Comparison of ENCODE assay signal across 25 cellular contexts in the genomic region with DNA sequence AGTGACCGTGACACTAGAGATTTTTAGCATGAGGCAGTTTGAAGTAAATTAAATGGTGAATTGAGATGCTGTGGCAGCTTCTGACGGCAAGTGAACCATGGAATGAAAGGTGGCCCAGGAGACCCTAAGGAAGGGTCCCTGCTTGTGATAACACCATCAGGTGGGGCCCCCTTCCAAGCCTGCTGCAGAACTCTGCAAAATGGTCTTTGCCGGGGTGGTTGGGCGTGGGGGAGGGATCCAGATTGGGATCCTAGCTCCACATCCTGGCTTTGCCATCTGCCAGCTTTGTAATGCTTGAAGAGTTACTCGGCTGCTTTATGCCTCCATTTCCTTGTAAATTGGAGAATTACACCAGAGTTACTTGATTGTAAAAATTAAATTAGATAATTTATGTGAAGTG.
"Had no signal": no experiment of that assay in that cellular context is flagged by ENCODE, and none has a peak within 500 bp of the region (broad histone marks: within the 10 kb centered on the region; RNA-seq: fewer than 3 reads in every experiment).

No MANE protein-coding gene starts in this region.

- H3K9me3 ChIP-seq: neutrophil, psoas muscle, right lobe of liver, uterus had no signal

- H3K4me1 ChIP-seq: left lung, lower lobe of right lung, parathyroid adenoma, psoas muscle, right lobe of liver, tibial nerve, uterus had no signal

- H3K27ac ChIP-seq: left lung, lower lobe of right lung, neutrophil, parathyroid adenoma, psoas muscle, right lobe of liver, tibial nerve, uterus had no signal

- H3K36me3 ChIP-seq: left lung, lower lobe of right lung, neutrophil, right lobe of liver, tibial nerve, uterus had no signal

- H3K4me2 ChIP-seq: smooth muscle cell had no signal

- ATAC-seq: left colon; left lung; lower lobe of right lung; naive thymus-derived CD8-positive, alpha-beta T cell; psoas muscle; right lobe of liver; stimulated activated memory B cell treated with anti-CD40 and anti-IgM and Interleukin-4, amounts not matched to agents 10 μg/mL and 1 μg/mL and 100 μg/mL, for 72 hours; stimulated activated naive CD8-positive, alpha-beta T cell treated with anti-CD3 and anti-CD28 coated beads, Interleukin-15, amount 100 ng/mL, for 72 hours had no signal

- H3K4me3 ChIP-seq: left lung, lower lobe of right lung, psoas muscle, right lobe of liver, smooth muscle cell, tibial nerve, uterus had no signal

- DNase-seq: hypothalamus; immature natural killer cell; kidney; left colon; left lung; lower lobe of right lung; mammary epithelial cell; mesenchymal stem cell; naive thymus-derived CD8-positive, alpha-beta T cell; occipital lobe; psoas muscle; right lobe of liver; stimulated activated CD4-positive, alpha-beta T cell treated with anti-CD3 and anti-CD28 coated beads, Interleukin-1b, Interleukin-23, amount 100 ng/mL, for 48 hours; stimulated activated CD4-positive, alpha-beta T cell treated with anti-CD3 and anti-CD28 coated beads, Interleukin-2, amount 100 ng/mL, for 48 hours; stimulated activated CD4-positive, alpha-beta T cell treated with anti-CD3 and anti-CD28 coated beads, Interleukin-4, amount 100 ng/mL, for 4 hours; stimulated activated CD8-positive, alpha-beta memory T cell treated with anti-CD3 and anti-CD28 coated beads, Interleukin-4, amount 100 ng/mL, for 48 hours; stimulated activated naive CD4-positive, alpha-beta T cell treated with Interleukin-2 at 50 U/mL for 16 hours; stimulated activated naive CD8-positive, alpha-beta T cell treated with anti-CD3 and anti-CD28 coated beads, Interleukin-15, amount 100 ng/mL, for 72 hours; substantia nigra; uterus had no signal

- H3K27me3 ChIP-seq: left lung, right lobe of liver had no signal

- H2AFZ ChIP-seq: parathyroid adenoma had no signal

- H3K9ac ChIP-seq: parathyroid adenoma had no signal
